ENCODE assay signal across 1 cellular context in the genomic region with DNA sequence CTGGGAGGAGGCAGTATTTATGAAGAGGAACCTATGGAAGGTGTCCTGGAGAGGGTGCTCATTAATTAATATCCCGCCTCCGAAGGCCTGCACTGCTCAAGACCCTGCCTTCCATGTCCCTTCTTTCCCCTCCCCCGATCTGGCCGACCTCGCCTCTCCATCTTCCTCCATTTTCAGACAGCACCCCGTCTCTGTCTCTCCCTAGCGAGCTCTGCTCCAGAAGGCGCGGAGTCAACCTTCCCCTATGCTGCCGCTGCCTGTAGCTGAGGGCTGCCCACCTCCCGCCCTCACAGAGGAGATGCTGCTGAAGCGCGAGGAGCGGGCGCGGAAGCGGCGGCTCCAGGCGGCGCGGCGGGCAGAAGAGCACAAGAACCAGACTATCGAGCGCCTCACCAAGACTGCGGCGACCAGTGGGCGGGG.
TF ChIP-seq lines count a peak whose summit lies in the region.

No MANE protein-coding gene starts in this region.

TF ChIP-seq in IMR-90, 13 proteins besides CTCF, POLR2A, EP300 and RAD21 (continued from another document):
- TF ChIP-seq CHD1 (IDR thresholded peaks at IDR 0.05; ENCODE audit: low read depth, low read length) (no peak), CEBPB (IDR thresholded peaks at IDR 0.05; ENCODE audit: low read depth, low read length) (no peak), FOS (IDR thresholded peaks at IDR 0.05; ENCODE audit: low read depth, low read length) (no peak), MAFK (IDR thresholded peaks at IDR 0.05; ENCODE audit: low read depth, low read length) (no peak), MXI1 (IDR thresholded peaks at IDR 0.05; ENCODE audit: borderline replicate concordance, low read depth, low read length) (no peak), RFX5 (IDR thresholded peaks at IDR 0.05; ENCODE audit: low read depth, low read length) (no peak), NFE2L2 (IDR thresholded peaks at IDR 0.05; ENCODE audit: low read depth, low read length) (no peak), SMC3 (IDR thresholded peaks at IDR 0.05; ENCODE audit: low read depth, low read length) (no peak)
- TF ChIP-seq, protein P1, sequence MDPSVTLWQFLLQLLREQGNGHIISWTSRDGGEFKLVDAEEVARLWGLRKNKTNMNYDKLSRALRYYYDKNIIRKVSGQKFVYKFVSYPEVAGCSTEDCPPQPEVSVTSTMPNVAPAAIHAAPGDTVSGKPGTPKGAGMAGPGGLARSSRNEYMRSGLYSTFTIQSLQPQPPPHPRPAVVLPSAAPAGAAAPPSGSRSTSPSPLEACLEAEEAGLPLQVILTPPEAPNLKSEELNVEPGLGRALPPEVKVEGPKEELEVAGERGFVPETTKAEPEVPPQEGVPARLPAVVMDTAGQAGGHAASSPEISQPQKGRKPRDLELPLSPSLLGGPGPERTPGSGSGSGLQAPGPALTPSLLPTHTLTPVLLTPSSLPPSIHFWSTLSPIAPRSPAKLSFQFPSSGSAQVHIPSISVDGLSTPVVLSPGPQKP (IDR thresholded peaks at IDR 0.05; ENCODE audit: borderline replicate concordance, low read depth, low read length): no peak
